ENCODE assay signal across 17 cellular contexts in the genomic region with DNA sequence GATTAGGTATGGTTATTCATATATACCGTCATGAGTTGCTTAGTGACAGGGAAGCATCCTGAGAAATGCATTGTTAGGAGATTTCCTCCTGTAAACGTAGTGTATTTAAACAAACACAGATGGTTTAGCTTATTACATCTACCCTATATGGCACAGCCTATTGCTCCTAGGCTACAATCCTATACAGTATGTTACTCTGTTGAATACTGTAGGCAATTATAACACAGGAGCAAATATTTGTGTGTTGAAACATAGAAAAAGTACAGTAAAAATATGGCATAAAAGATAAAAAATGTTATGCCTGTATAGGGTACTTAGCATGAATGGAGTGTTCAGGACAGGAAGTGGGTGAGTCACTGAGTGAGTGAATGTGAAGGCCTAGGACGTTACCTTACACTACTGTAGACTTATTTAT.
DNase-seq lines count a peak whose midpoint lies in the region; ATAC-seq and TF ChIP-seq lines count a peak whose summit lies in the region.
"Had no signal": no experiment of that assay in that cellular context is flagged by ENCODE, and none has a peak within 500 bp of the region (broad histone marks: within the 10 kb centered on the region; RNA-seq: fewer than 3 reads in every experiment).

No MANE protein-coding gene starts in this region.

- BruUV-seq in A673 (replicated peaks; lab: Mats Ljungman, UMichigan) = no TSS peak

- H3K27ac ChIP-seq in A673 (ENCODE audit: low read depth, low read length, poor library complexity, severe bottlenecking) = no peak overlapping the region
- H3K27ac ChIP-seq: Peyer's patch, uterus had no signal

- CTCF ChIA-PET in A673 (lab: Charles Lee) = no interaction called here

- H3K9me3 ChIP-seq in A673 (ENCODE audit: low read depth, low read length, poor library complexity, severe bottlenecking) = no peaks in the 10 kb centered on the region
- H3K9me3 ChIP-seq: HAP-1, Peyer's patch, uterus had no signal

- DNase-seq in A673 (ENCODE audit: low spot score) (peak; percentile 41), HS-27A (ENCODE audit: low read depth) (peak; percentile 4), fibroblast of the conjunctiva (ENCODE audit: low read depth) (peak; percentile 6), pons (ENCODE audit: low spot score) (no peak)
- DNase-seq in activated naive CD4-positive, alpha-beta T cell treated with Interleukin-2 at 50 U/mL for 16 hours = no peak
- DNase-seq: activated CD4-positive, alpha-beta memory T cell treated with anti-CD3 and anti-CD28 coated beads for 36 hours; activated naive CD8-positive, alpha-beta T cell treated with anti-CD3 and anti-CD28 coated beads for 36 hours; activated T-cell treated with anti-CD3 and anti-CD28 coated beads, Interleukin-2, amount 50 U/mL, for 48 hours; glutamatergic neuron; MM.1S; Peyer's patch; right cardiac atrium; uterus had no signal

- intact Hi-C loops in A673 (cut with micrococcal nuclease; ENCODE audit: unreplicated experiment) = no loop called here

- H3K4me3 ChIP-seq in A673 (ENCODE audit: low read depth, low read length, poor library complexity, severe bottlenecking) = no peak overlapping the region
- H3K4me3 ChIP-seq: HAP-1, Peyer's patch, uterus had no signal

- POLR2A ChIA-PET in A673 (lab: Charles Lee; ENCODE audit: low non-redundant PET) = no interaction called here

- no peak for TF ChIP-seq CTCF in A673 (conservative IDR thresholded peaks at IDR 0.05; ENCODE audit: low read depth, low read length)

- H3K27me3 ChIP-seq in A673 (replicated peaks; ENCODE audit: insufficient read depth, low read depth, low read length, poor library complexity) = no peaks in the 10 kb centered on the region
- H3K27me3 ChIP-seq: Peyer's patch, uterus had no signal

- ATAC-seq in SK-N-SH treated with all-trans-retinoic acid at 6 μM for 48 hours (peak; percentile 93), HG03520 (IDR thresholded peaks at IDR 0.05; ENCODE audit: unreplicated experiment) (no peak), GM19324 (IDR thresholded peaks at IDR 0.05; ENCODE audit: low FRiP score, unreplicated experiment) (no peak)
- ATAC-seq: right cardiac atrium had no signal

- H3K36me3 ChIP-seq in A673 (ENCODE audit: insufficient read depth, low read length, poor library complexity, severe bottlenecking) = peaks cover 50% of the 10 kb centered on the region
- H3K36me3 ChIP-seq: HAP-1, Peyer's patch, uterus had no signal

- peaks cover 3% of the 10 kb centered on the region for H3K4me1 ChIP-seq in A673 (ENCODE audit: insufficient read depth, low read length, poor library complexity, severe bottlenecking)
- H3K4me1 ChIP-seq: HAP-1, Peyer's patch, uterus had no signal

TF ChIP-seq in SK-N-SH treated with all-trans-retinoic acid at 6 μM for 48 hours, 23 proteins besides CTCF, POLR2A, EP300 and RAD21:
- TF ChIP-seq, protein P1, sequence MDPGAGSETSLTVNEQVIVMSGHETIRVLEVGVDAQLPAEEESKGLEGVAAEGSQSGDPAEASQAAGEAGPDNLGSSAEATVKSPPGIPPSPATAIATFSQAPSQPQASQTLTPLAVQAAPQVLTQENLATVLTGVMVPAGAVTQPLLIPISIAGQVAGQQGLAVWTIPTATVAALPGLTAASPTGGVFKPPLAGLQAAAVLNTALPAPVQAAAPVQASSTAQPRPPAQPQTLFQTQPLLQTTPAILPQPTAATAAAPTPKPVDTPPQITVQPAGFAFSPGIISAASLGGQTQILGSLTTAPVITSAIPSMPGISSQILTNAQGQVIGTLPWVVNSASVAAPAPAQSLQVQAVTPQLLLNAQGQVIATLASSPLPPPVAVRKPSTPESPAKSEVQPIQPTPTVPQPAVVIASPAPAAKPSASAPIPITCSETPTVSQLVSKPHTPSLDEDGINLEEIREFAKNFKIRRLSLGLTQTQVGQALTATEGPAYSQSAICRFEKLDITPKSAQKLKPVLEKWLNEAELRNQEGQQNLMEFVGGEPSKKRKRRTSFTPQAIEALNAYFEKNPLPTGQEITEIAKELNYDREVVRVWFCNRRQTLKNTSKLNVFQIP (CRISPR knock-in tag; IDR thresholded peaks at IDR 0.05; ENCODE audit: borderline replicate concordance, low read depth) = no peak
- TF ChIP-seq ARNTL (CRISPR knock-in tag; IDR thresholded peaks at IDR 0.05; ENCODE audit: borderline replicate concordance, low read depth) (no peak), PATZ1 (CRISPR knock-in tag; IDR thresholded peaks at IDR 0.05; ENCODE audit: borderline replicate concordance) (no peak), ZFP30 (CRISPR knock-in tag; IDR thresholded peaks at IDR 0.05) (no peak), ESRRG (CRISPR knock-in tag; IDR thresholded peaks at IDR 0.05) (no peak), TOX (CRISPR knock-in tag; IDR thresholded peaks at IDR 0.05; ENCODE audit: borderline replicate concordance) (no peak)

Comparison
In these comparisons a context has a peak if more than half of its experiments do, and no peak if none do; other contexts are left out.
1. DNase-seq: peak in A673 (single experiment), HS-27A (single experiment) and fibroblast of the conjunctiva (single experiment); none in pons (single experiment) and activated naive CD4-positive, alpha-beta T cell treated with Interleukin-2 at 50 U/mL for 16 hours (single experiment).